Comparison of ENCODE assay signal across 10 cellular contexts in the genomic region with DNA sequence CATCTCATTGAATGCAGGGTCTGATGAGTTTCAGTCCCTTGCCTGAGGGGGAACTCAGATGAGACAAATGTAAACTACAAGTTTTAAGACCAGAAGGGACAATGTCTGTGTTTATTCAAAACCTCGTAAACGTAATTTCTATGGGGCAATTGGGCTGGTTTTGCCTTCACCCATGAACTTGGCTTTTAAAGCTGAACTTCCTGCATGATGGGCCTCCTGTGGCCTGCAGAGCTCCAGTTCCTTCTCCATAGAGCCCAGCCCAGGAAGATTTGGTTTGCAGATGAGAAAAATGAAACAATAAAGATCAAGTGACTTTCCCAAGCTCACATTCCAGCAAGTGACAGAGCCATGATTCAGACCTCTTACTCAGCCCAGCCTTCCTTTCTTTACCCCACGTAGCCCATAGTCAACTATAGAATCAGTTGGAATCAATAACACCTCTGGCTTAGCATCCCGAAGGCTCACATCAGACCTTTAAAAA.
DNase-seq lines count a peak whose midpoint lies in the region; ATAC-seq, FAIRE-seq and TF ChIP-seq lines count a peak whose summit lies in the region.
"Had no signal": no experiment of that assay in that cellular context is flagged by ENCODE, and none has a peak within 500 bp of the region (broad histone marks: within the 10 kb centered on the region; RNA-seq: fewer than 3 reads in every experiment).

No MANE protein-coding gene starts in this region.

- peak overlapping the region; percentile 93 for H3K27ac ChIP-seq in epithelial cell of prostate

- no peaks in the 10 kb centered on the region for H3K27me3 Mint-ChIP-seq in osteocyte (ENCODE audit: unreplicated experiment)

- no peak for ATAC-seq in GM18498 (IDR thresholded peaks at IDR 0.05; ENCODE audit: unreplicated experiment)

- H3K9me3 Mint-ChIP-seq in osteocyte (ENCODE audit: unreplicated experiment) = peaks cover 13% of the 10 kb centered on the region

- intact Hi-C loops in cardiac septum (cut with DNase I) = no loop called here

- TF ChIP-seq CTCF in osteocyte (IDR thresholded peaks at IDR 0.05) = no peak

- H3K4me1 Mint-ChIP-seq in osteocyte (ENCODE audit: unreplicated experiment) = peaks cover 23% of the 10 kb centered on the region

- peak; percentile 85 for DNase-seq in GM04503 (ENCODE audit: low read depth)
- peak; percentile 87 for DNase-seq in RCC 7860 (ENCODE audit: low spot score)
- peak; percentile 63 for DNase-seq in epithelial cell of prostate (ENCODE audit: low read depth, low spot score)
- no peak for DNase-seq in osteocyte (ENCODE audit: extremely low spot score, unreplicated experiment)
- no peak for DNase-seq in NCI-H82 (lab: John Stamatoyannopoulos, UW)
- no peak for DNase-seq in cardiac septum (ENCODE audit: low spot score)
- DNase-seq in HuH-7 (ENCODE audit: low spot score) = no peak
- DNase-seq: NCI-H524, nucleus accumbens had no signal

- H3K27ac Mint-ChIP-seq in osteocyte (ENCODE audit: unreplicated experiment) = peak overlapping the region; percentile 64

- no peaks in the 10 kb centered on the region for H3K36me3 Mint-ChIP-seq in osteocyte (ENCODE audit: unreplicated experiment)

- no peak overlapping the region for H3K4me3 Mint-ChIP-seq in osteocyte (ENCODE audit: unreplicated experiment)

- FAIRE-seq in RCC 7860 (lab: Jason Lieb, UNC) = peak; percentile 89

Comparison
In these comparisons a context has a peak if more than half of its experiments do, and no peak if none do; other contexts are left out.
1. DNase-seq: peak in GM04503 (single experiment), RCC 7860 (single experiment) and epithelial cell of prostate (single experiment); none in osteocyte (single experiment), NCI-H82 (single experiment), cardiac septum (single experiment) and HuH-7 (single experiment).